In the genomic region with DNA sequence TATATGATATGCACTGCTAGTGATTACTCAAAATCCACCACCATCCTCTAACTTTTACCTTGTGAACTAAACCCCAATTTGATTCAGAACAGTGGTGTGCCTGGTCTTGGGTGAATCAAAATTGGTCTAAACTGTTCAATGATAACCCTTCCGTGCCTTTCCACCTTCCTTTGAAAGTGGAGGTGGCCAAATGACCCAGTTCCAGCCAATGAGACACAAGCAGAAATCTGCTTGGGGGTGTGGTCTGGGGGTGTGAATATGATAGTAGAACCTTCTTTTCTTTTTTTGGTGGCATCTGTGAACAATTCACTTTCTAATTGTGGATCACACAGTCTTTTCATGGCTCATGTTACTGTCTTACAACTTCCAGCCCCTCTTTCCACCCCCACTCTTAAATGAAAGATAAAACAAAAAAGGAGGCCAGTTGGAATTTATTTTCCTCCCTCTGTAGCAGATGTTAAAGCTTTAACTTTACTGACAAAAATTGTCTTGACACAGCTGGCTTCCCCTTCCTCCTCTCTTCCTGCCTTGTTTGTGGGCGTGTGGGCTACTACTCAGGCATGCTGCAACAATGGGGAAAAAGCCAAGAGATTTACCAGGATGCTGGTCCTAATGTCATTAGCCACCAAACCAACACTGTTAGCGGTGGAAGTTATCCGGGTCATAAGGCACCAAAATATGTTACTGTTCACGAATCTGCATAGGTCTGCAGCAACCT, we compare ENCODE assay signal across 14 cellular contexts. TPM values are rescaled to one million over a fixed set of nuclear protein-coding genes. Genes with fewer than 3 reads are reported as not detected.
DNase-seq lines count a peak whose midpoint lies in the region; ATAC-seq and TF ChIP-seq lines count a peak whose summit lies in the region.
"Had no signal": no experiment of that assay in that cellular context is flagged by ENCODE, and none has a peak within 500 bp of the region (broad histone marks: within the 10 kb centered on the region; RNA-seq: fewer than 3 reads in every experiment).

No MANE protein-coding gene starts in this region.

- H3K9me3 Mint-ChIP-seq in activated T-cell treated with anti-CD3 and anti-CD28 coated beads, Interleukin-2, amount 50 U/mL, for 72 hours, result no peaks in the 10 kb centered on the region
- H3K9me3 Mint-ChIP-seq in stimulated activated effector memory CD8-positive, alpha-beta T cell treated with anti-CD3 and anti-CD28 coated beads, Interleukin-12 subunit alpha, Interleukin-12 subunit beta, amount 100 ng/mL, for 72 hours, result no peaks in the 10 kb centered on the region

- no peak for TF ChIP-seq CTCF in fibroblast of mammary gland (conservative IDR thresholded peaks at IDR 0.05; ENCODE audit: control insufficient read depth, insufficient read depth, low read depth, low read length)

- H3K36me3 Mint-ChIP-seq in activated T-cell treated with anti-CD3 and anti-CD28 coated beads, Interleukin-2, amount 50 U/mL, for 72 hours (ENCODE audit: insufficient read depth in 2 of 2), result no peaks in the 10 kb centered on the region
- H3K36me3 Mint-ChIP-seq in stimulated activated effector memory CD8-positive, alpha-beta T cell treated with anti-CD3 and anti-CD28 coated beads, Interleukin-12 subunit alpha, Interleukin-12 subunit beta, amount 100 ng/mL, for 72 hours, result no peaks in the 10 kb centered on the region

- peak overlapping the region; percentile 30 for H3K4me3 Mint-ChIP-seq in activated T-cell treated with anti-CD3 and anti-CD28 coated beads, Interleukin-2, amount 50 U/mL, for 72 hours
- no peak overlapping the region for H3K4me3 Mint-ChIP-seq in stimulated activated effector memory CD8-positive, alpha-beta T cell treated with anti-CD3 and anti-CD28 coated beads, Interleukin-12 subunit alpha, Interleukin-12 subunit beta, amount 100 ng/mL, for 72 hours

- no peak overlapping the region for H3K4me3 ChIP-seq in fibroblast of mammary gland (ENCODE audit: control insufficient read depth, low read depth, low read length)
- H3K4me3 ChIP-seq: right lobe of liver, upper lobe of left lung had no signal

- no peak overlapping the region for H3K27ac Mint-ChIP-seq in activated T-cell treated with anti-CD3 and anti-CD28 coated beads, Interleukin-2, amount 50 U/mL, for 72 hours
- H3K27ac Mint-ChIP-seq in stimulated activated effector memory CD8-positive, alpha-beta T cell treated with anti-CD3 and anti-CD28 coated beads, Interleukin-12 subunit alpha, Interleukin-12 subunit beta, amount 100 ng/mL, for 72 hours, result no peak overlapping the region

- no peaks in the 10 kb centered on the region for H3K27me3 Mint-ChIP-seq in activated T-cell treated with anti-CD3 and anti-CD28 coated beads, Interleukin-2, amount 50 U/mL, for 72 hours (ENCODE audit: low read depth)

- DNase-seq in activated T-cell treated with anti-CD3 and anti-CD28 coated beads, Interleukin-2, amount 50 U/mL, for 72 hours, result no peak
- DNase-seq in activated T-cell treated with anti-CD3 and anti-CD28 coated beads for 4 hours (no peak), fibroblast of mammary gland (ENCODE audit: low read depth) (peak; percentile 22), SKM-1 treated with dmso at 0.1 percent for 144 hours (lab: John Stamatoyannopoulos, UW; ENCODE audit: unreplicated experiment) (no peak)
- no peak for DNase-seq in stimulated activated effector memory CD8-positive, alpha-beta T cell treated with anti-CD3 and anti-CD28 coated beads, Interleukin-12 subunit alpha, Interleukin-12 subunit beta, amount 100 ng/mL, for 72 hours (ENCODE audit: low spot score in 2 of 2)
- DNase-seq: mesendoderm; NCI-H1417; right lobe of liver; stimulated activated CD4-positive, alpha-beta T cell treated with anti-CD3 and anti-CD28 coated beads, Interleukin-4, amount 100 ng/mL, for 4 hours; T-helper 2 cell had no signal

- peak in 1 of 2 donors; percentile 21 for ATAC-seq in activated T-cell treated with anti-CD3 and anti-CD28 coated beads, Interleukin-2, amount 50 U/mL, for 72 hours (replicated peaks in 1 of 2)
- ATAC-seq in stimulated activated effector memory CD8-positive, alpha-beta T cell treated with anti-CD3 and anti-CD28 coated beads, Interleukin-12 subunit alpha, Interleukin-12 subunit beta, amount 100 ng/mL, for 72 hours, result peak; percentile 42
- ATAC-seq in HG02610 (IDR thresholded peaks at IDR 0.05; ENCODE audit: unreplicated experiment) (no peak), GM21717 (IDR thresholded peaks at IDR 0.05; ENCODE audit: unreplicated experiment) (no peak)
- ATAC-seq: right lobe of liver had no signal

- H3K4me1 Mint-ChIP-seq in activated T-cell treated with anti-CD3 and anti-CD28 coated beads, Interleukin-2, amount 50 U/mL, for 72 hours (ENCODE audit: low read depth), result peaks cover 19% of the 10 kb centered on the region
- peaks cover 11% of the 10 kb centered on the region for H3K4me1 Mint-ChIP-seq in stimulated activated effector memory CD8-positive, alpha-beta T cell treated with anti-CD3 and anti-CD28 coated beads, Interleukin-12 subunit alpha, Interleukin-12 subunit beta, amount 100 ng/mL, for 72 hours

TF ChIP-seq in PFSK-1, 5 proteins besides CTCF, POLR2A, EP300 and RAD21:
- TF ChIP-seq TAF1 (IDR thresholded peaks at IDR 0.05; ENCODE audit: borderline replicate concordance, insufficient read depth, low read length), result no peak
- peak; percentile 63 for TF ChIP-seq FOXP2 (optimal IDR thresholded peaks at IDR 0.05; ENCODE audit: borderline replicate concordance, extremely low read depth, extremely low read length, insufficient read depth)
- TF ChIP-seq POLR2AphosphoS5 (IDR thresholded peaks at IDR 0.05; ENCODE audit: low read depth, low read length), result no peak

RNA-seq across cellular contexts. Expression of a gene that starts 58.8 kb away (rescaled TPM):
- total RNA-seq in activated T-cell treated with anti-CD3 and anti-CD28 coated beads, Interleukin-2, amount 50 U/mL, for 72 hours, result 100 to 1,000 TPM; 114 to 141 TPM
- polyA plus RNA-seq in PFSK-1 (2012; ENCODE audit: insufficient read length, low read depth), result 5.7 TPM
